Comparison of ENCODE assay signal across 1 cellular context in the genomic region with DNA sequence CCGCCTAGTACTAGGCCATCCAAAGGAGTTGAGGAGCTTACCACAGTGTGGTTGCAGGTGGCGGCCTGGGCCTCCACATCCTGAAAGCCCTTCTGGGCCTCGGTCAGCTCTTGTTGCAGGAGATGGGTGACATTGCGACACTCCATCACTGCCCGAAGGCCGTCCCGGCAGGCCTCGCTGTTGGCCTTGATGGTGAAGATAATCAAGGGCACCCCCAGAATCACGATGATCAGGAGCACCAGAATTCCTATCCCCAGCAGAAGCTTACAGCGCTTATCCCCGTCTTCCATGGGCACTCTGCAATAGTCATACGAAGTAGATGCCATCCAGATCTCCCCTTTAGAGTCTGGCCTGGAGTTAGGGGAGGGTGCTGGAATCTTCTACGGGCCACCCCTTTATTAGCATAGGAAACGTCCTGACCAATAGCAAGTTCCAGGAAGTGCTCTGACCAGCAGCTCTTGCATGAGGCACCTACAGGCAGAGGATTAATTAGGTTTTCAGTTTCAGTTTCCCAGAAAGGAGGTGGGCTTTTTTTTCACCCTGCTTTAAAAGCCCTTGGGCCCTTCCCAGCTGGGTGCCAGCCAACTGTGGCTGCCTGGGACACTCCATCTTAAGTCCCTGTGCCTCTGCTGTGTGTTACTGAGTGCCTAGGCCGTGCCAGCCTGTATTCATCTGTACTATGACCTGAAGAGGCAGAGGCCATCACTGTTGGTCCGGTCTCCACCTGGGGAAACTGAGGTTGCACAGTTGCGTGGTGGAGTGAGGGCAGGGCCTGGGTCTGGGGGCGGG.
TF ChIP-seq lines count a peak whose summit lies in the region.

Gene BST2, minus strand, starts transcription at position 381 of the 789 bp plus-strand sequence. Its CDS starts 55 bp downstream, at position 326.

TF ChIP-seq in HepG2, 621 proteins besides CTCF, POLR2A, EP300 and RAD21 (continued from another document and continues in another):
- TF ChIP-seq PHF21A (CRISPR knock-in tag; IDR thresholded peaks at IDR 0.05) (peak; percentile 81), ZNF557 (CRISPR knock-in tag; IDR thresholded peaks at IDR 0.05) (no peak), ZFP82 (CRISPR knock-in tag; IDR thresholded peaks at IDR 0.05; ENCODE audit: borderline replicate concordance) (no peak), ZSCAN12 (CRISPR knock-in tag; IDR thresholded peaks at IDR 0.05) (no peak), ZNF501 (CRISPR knock-in tag; IDR thresholded peaks at IDR 0.05) (peak; percentile 17; the same call in 1 of the 2 replicates), RCOR2 (CRISPR knock-in tag; IDR thresholded peaks at IDR 0.05) (0 out of 2 replicates have a peak, but pooled peaks have one; percentile 26), ZNF629 (CRISPR knock-in tag; conservative IDR thresholded peaks at IDR 0.05) (peak; percentile 18; the same call in 1 of the 2 replicates), ZNF484 (CRISPR knock-in tag; IDR thresholded peaks at IDR 0.05; ENCODE audit: borderline replicate concordance, low read depth) (no peak), ARHGAP35 (CRISPR knock-in tag; IDR thresholded peaks at IDR 0.05; ENCODE audit: borderline replicate concordance) (peak; percentile 41; the same call in 1 of the 2 replicates), PLRG1 (conservative IDR thresholded peaks at IDR 0.05) (no peak), IRX3 (CRISPR knock-in tag; IDR thresholded peaks at IDR 0.05; ENCODE audit: borderline replicate concordance, low read depth) (no peak), ZNF775 (CRISPR knock-in tag; IDR thresholded peaks at IDR 0.05; ENCODE audit: borderline replicate concordance) (no peak), TEAD3 (CRISPR knock-in tag; optimal IDR thresholded peaks at IDR 0.05; ENCODE audit: borderline replicate concordance) (peak; percentile 53), TP53 (CRISPR knock-in tag; conservative IDR thresholded peaks at IDR 0.05) (no peak), IRF2 (CRISPR knock-in tag; IDR thresholded peaks at IDR 0.05) (no peak), DDIT3 (CRISPR knock-in tag; IDR thresholded peaks at IDR 0.05) (no peak), POLR2AphosphoS5 (IDR thresholded peaks at IDR 0.05; ENCODE audit: low read depth, low read length) (peak; percentile 81), PHF20 (CRISPR knock-in tag; IDR thresholded peaks at IDR 0.05) (peak; percentile 62), IKZF1 (IDR thresholded peaks at IDR 0.05) (no peak), ZNF468 (CRISPR knock-in tag; IDR thresholded peaks at IDR 0.05) (no peak), ZBTB21 (CRISPR knock-in tag; IDR thresholded peaks at IDR 0.05) (no peak), ZNF709 (CRISPR knock-in tag; IDR thresholded peaks at IDR 0.05) (0 out of 2 replicates have a peak, but pooled peaks have one; percentile 35), ZMAT3 (CRISPR knock-in tag; conservative IDR thresholded peaks at IDR 0.05) (no peak), ELF4 (CRISPR knock-in tag; IDR thresholded peaks at IDR 0.05; ENCODE audit: borderline replicate concordance) (peak; percentile 92), RELA (CRISPR knock-in tag; IDR thresholded peaks at IDR 0.05) (no peak), YY1 (IDR thresholded peaks at IDR 0.05; ENCODE audit: insufficient read depth, insufficient replicate concordance, low read depth, low read length) (peak; percentile 63), ZNF616 (CRISPR knock-in tag; IDR thresholded peaks at IDR 0.05; ENCODE audit: low read depth) (no peak), TOE1 (CRISPR knock-in tag; IDR thresholded peaks at IDR 0.05) (no peak), SATB2 (CRISPR knock-in tag; IDR thresholded peaks at IDR 0.05) (0 out of 2 replicates have a peak, but pooled peaks have one; percentile 18), HMGA1 (CRISPR knock-in tag; conservative IDR thresholded peaks at IDR 0.05) (no peak), ADNP (CRISPR knock-in tag; IDR thresholded peaks at IDR 0.05) (no peak), ZNF780A (CRISPR knock-in tag; IDR thresholded peaks at IDR 0.05) (no peak), ZFP36L2 (CRISPR knock-in tag; IDR thresholded peaks at IDR 0.05) (no peak), ZBTB46 (CRISPR knock-in tag; IDR thresholded peaks at IDR 0.05; ENCODE audit: borderline replicate concordance) (0 out of 2 replicates have a peak, but pooled peaks have one; percentile 25), DNMT3B (CRISPR knock-in tag; conservative IDR thresholded peaks at IDR 0.05) (no peak), KAT2B (IDR thresholded peaks at IDR 0.05; ENCODE audit: borderline replicate concordance, low read depth, low read length) (no peak), ZNF558 (CRISPR knock-in tag; IDR thresholded peaks at IDR 0.05; ENCODE audit: borderline replicate concordance) (no peak)
- TF ChIP-seq, protein P1, sequence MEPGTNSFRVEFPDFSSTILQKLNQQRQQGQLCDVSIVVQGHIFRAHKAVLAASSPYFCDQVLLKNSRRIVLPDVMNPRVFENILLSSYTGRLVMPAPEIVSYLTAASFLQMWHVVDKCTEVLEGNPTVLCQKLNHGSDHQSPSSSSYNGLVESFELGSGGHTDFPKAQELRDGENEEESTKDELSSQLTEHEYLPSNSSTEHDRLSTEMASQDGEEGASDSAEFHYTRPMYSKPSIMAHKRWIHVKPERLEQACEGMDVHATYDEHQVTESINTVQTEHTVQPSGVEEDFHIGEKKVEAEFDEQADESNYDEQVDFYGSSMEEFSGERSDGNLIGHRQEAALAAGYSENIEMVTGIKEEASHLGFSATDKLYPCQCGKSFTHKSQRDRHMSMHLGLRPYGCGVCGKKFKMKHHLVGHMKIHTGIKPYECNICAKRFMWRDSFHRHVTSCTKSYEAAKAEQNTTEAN (CRISPR knock-in tag; conservative IDR thresholded peaks at IDR 0.05) = no peak
- TF ChIP-seq, protein P2, sequence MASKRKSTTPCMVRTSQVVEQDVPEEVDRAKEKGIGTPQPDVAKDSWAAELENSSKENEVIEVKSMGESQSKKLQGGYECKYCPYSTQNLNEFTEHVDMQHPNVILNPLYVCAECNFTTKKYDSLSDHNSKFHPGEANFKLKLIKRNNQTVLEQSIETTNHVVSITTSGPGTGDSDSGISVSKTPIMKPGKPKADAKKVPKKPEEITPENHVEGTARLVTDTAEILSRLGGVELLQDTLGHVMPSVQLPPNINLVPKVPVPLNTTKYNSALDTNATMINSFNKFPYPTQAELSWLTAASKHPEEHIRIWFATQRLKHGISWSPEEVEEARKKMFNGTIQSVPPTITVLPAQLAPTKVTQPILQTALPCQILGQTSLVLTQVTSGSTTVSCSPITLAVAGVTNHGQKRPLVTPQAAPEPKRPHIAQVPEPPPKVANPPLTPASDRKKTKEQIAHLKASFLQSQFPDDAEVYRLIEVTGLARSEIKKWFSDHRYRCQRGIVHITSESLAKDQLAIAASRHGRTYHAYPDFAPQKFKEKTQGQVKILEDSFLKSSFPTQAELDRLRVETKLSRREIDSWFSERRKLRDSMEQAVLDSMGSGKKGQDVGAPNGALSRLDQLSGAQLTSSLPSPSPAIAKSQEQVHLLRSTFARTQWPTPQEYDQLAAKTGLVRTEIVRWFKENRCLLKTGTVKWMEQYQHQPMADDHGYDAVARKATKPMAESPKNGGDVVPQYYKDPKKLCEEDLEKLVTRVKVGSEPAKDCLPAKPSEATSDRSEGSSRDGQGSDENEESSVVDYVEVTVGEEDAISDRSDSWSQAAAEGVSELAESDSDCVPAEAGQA (IDR thresholded peaks at IDR 0.05; ENCODE audit: low read depth) = no peak
- TF ChIP-seq, protein P2 (CRISPR knock-in tag; IDR thresholded peaks at IDR 0.05; ENCODE audit: borderline replicate concordance) = no peak
- TF ChIP-seq, protein P3, sequence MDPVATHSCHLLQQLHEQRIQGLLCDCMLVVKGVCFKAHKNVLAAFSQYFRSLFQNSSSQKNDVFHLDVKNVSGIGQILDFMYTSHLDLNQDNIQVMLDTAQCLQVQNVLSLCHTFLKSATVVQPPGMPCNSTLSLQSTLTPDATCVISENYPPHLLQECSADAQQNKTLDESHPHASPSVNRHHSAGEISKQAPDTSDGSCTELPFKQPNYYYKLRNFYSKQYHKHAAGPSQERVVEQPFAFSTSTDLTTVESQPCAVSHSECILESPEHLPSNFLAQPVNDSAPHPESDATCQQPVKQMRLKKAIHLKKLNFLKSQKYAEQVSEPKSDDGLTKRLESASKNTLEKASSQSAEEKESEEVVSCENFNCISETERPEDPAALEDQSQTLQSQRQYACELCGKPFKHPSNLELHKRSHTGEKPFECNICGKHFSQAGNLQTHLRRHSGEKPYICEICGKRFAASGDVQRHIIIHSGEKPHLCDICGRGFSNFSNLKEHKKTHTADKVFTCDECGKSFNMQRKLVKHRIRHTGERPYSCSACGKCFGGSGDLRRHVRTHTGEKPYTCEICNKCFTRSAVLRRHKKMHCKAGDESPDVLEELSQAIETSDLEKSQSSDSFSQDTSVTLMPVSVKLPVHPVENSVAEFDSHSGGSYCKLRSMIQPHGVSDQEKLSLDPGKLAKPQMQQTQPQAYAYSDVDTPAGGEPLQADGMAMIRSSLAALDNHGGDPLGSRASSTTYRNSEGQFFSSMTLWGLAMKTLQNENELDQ (CRISPR knock-in tag; IDR thresholded peaks at IDR 0.05; ENCODE audit: borderline replicate concordance) = no peak
- TF ChIP-seq, protein P4, sequence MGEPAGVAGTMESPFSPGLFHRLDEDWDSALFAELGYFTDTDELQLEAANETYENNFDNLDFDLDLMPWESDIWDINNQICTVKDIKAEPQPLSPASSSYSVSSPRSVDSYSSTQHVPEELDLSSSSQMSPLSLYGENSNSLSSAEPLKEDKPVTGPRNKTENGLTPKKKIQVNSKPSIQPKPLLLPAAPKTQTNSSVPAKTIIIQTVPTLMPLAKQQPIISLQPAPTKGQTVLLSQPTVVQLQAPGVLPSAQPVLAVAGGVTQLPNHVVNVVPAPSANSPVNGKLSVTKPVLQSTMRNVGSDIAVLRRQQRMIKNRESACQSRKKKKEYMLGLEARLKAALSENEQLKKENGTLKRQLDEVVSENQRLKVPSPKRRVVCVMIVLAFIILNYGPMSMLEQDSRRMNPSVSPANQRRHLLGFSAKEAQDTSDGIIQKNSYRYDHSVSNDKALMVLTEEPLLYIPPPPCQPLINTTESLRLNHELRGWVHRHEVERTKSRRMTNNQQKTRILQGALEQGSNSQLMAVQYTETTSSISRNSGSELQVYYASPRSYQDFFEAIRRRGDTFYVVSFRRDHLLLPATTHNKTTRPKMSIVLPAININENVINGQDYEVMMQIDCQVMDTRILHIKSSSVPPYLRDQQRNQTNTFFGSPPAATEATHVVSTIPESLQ (CRISPR knock-in tag; conservative IDR thresholded peaks at IDR 0.05) = no peak
- TF ChIP-seq, protein P5, sequence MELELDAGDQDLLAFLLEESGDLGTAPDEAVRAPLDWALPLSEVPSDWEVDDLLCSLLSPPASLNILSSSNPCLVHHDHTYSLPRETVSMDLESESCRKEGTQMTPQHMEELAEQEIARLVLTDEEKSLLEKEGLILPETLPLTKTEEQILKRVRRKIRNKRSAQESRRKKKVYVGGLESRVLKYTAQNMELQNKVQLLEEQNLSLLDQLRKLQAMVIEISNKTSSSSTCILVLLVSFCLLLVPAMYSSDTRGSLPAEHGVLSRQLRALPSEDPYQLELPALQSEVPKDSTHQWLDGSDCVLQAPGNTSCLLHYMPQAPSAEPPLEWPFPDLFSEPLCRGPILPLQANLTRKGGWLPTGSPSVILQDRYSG (CRISPR knock-in tag; IDR thresholded peaks at IDR 0.05) = no peak
- TF ChIP-seq, protein P6, sequence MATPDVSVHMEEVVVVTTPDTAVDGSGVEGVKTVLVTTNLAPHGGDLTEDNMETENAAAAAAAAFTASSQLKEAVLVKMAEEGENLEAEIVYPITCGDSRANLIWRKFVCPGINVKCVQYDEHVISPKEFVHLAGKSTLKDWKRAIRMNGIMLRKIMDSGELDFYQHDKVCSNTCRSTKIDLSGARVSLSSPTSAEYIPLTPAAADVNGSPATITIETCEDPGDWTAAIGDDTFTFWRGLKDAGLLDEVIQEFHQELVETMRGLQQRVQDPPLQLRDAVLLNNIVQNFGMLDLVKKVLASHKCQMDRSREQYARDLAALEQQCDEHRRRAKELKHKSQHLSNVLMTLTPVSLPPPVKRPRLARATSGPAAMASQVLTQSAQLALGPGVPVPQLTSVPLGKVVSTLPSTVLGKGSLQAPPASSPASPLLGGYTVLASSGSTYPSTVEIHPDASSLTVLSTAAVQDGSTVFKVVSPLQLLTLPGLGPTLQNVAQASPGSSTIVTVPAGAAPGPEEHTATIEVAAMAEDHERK (CRISPR knock-in tag; IDR thresholded peaks at IDR 0.05; ENCODE audit: low read depth) = no peak
- TF ChIP-seq, protein P7, sequence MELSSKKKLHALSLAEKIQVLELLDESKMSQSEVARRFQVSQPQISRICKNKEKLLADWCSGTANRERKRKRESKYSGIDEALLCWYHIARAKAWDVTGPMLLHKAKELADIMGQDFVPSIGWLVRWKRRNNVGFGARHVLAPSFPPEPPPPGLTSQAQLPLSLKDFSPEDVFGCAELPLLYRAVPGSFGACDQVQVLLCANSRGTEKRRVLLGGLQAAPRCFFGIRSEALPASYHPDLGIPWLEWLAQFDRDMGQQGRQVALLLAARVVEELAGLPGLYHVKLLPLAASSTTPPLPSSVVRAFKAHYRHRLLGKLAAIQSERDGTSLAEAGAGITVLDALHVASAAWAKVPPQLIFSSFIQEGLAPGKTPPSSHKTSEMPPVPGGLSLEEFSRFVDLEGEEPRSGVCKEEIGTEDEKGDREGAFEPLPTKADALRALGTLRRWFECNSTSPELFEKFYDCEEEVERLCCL (CRISPR knock-in tag; IDR thresholded peaks at IDR 0.05; ENCODE audit: borderline replicate concordance) = no peak
